In genomic region chr9:73079326-73079725, GRCh38 we compare ENCODE assay signal across 14 cellular contexts.
DNase-seq lines count a peak whose midpoint lies in the region; ATAC-seq, FAIRE-seq and TF ChIP-seq lines count a peak whose summit lies in the region.
"Had no signal": no experiment of that assay in that cellular context is flagged by ENCODE, and none has a peak within 500 bp of the region (broad histone marks: within the 10 kb centered on the region; RNA-seq: fewer than 3 reads in every experiment).

No MANE protein-coding gene starts in this region.

- H3K79me2 ChIP-seq in GM12878 (ENCODE audit: control insufficient read depth, insufficient read depth, low read length) = no peaks in the 10 kb centered on the region

- H3K27ac ChIP-seq in CD4-positive, alpha-beta memory T cell (ENCODE audit: low read depth, low read length) = no peak overlapping the region
- H3K27ac ChIP-seq in GM12878 (ENCODE audit: control insufficient read depth, insufficient read depth) (no peak overlapping the region), left lung (no peak overlapping the region)
- H3K27ac ChIP-seq: skin epidermis had no signal

- POLR2A ChIA-PET in CD4-positive, alpha-beta memory T cell (lab: Charles Lee; ENCODE audit: partially characterized antibody) = no interaction called here
- POLR2A ChIA-PET in GM12878 (lab: Charles Lee) = no interaction called here
- POLR2A ChIA-PET in activated CD4-positive, alpha-beta T cell treated with anti-CD3 and anti-CD28 coated beads for 36 hours (lab: Charles Lee) = no interaction called here
- POLR2A ChIA-PET in activated CD4-positive, alpha-beta memory T cell treated with anti-CD3 and anti-CD28 coated beads, Interleukin-2, amount 10 ng/mL, durations not matched to agents 7 days and 5 days (lab: Charles Lee) = no interaction called here

- no peak overlapping the region for H3K4me3 Mint-ChIP-seq in CD4-positive, alpha-beta memory T cell
- H3K4me3 Mint-ChIP-seq in activated CD4-positive, alpha-beta T cell treated with anti-CD3 and anti-CD28 coated beads for 36 hours = no peak overlapping the region
- no peak overlapping the region for H3K4me3 Mint-ChIP-seq in activated CD4-positive, alpha-beta memory T cell treated with anti-CD3 and anti-CD28 coated beads, Interleukin-2, amount 10 ng/mL, durations not matched to agents 7 days and 5 days
- H3K4me3 Mint-ChIP-seq: activated B cell treated with CpG ODN at 0.5 μM for 24 hours, B cell had no signal

- H3K36me3 Mint-ChIP-seq in CD4-positive, alpha-beta memory T cell = no peaks in the 10 kb centered on the region
- H3K36me3 Mint-ChIP-seq in activated CD4-positive, alpha-beta T cell treated with anti-CD3 and anti-CD28 coated beads for 36 hours (ENCODE audit: low read depth) = no peaks in the 10 kb centered on the region
- no peaks in the 10 kb centered on the region for H3K36me3 Mint-ChIP-seq in activated CD4-positive, alpha-beta memory T cell treated with anti-CD3 and anti-CD28 coated beads, Interleukin-2, amount 10 ng/mL, durations not matched to agents 7 days and 5 days (ENCODE audit: low read depth)

- no peak for TF ChIP-seq EP300 in GM12878 (IDR thresholded peaks at IDR 0.05; ENCODE audit: borderline replicate concordance in 1 of 2, control insufficient read depth in 1 of 2, low read depth in 2 of 2, low read length in 2 of 2)

- H3K4me3 ChIP-seq in CD4-positive, alpha-beta memory T cell (ENCODE audit: low read length in 2 of 2) = no peak overlapping the region
- H3K4me3 ChIP-seq in LNCaP clone FGC (ENCODE audit: low read depth, low read length) (no peak overlapping the region), GM12878 (no peak overlapping the region), left lung (no peak overlapping the region)
- H3K4me3 ChIP-seq: skin epidermis had no signal

- H3K27me3 Mint-ChIP-seq in CD4-positive, alpha-beta memory T cell = peaks cover 17% of the 10 kb centered on the region in 2 donors
- peaks cover 3% of the 10 kb centered on the region for H3K27me3 Mint-ChIP-seq in activated CD4-positive, alpha-beta T cell treated with anti-CD3 and anti-CD28 coated beads for 36 hours
- peaks cover 19% of the 10 kb centered on the region for H3K27me3 Mint-ChIP-seq in activated CD4-positive, alpha-beta memory T cell treated with anti-CD3 and anti-CD28 coated beads, Interleukin-2, amount 10 ng/mL, durations not matched to agents 7 days and 5 days
- H3K27me3 Mint-ChIP-seq: activated B cell treated with CpG ODN at 0.5 μM for 24 hours, B cell had no signal

- TF ChIP-seq CTCF in LNCaP clone FGC (IDR thresholded peaks at IDR 0.05; ENCODE audit: control insufficient read depth, extremely low read depth, insufficient read depth) = peak; percentile 80
- no peak for TF ChIP-seq CTCF in GM12878 (IDR thresholded peaks at IDR 0.05 in 2 of 3, conservative IDR thresholded peaks at IDR 0.05 in 1 of 3; ENCODE audit: control insufficient read depth in 2 of 3, extremely low read depth in 1 of 3, insufficient read depth in 1 of 3, low read depth in 3 of 3, low read length in 3 of 3)
- no peak for TF ChIP-seq CTCF in left lung (IDR thresholded peaks at IDR 0.05)

- H3K36me3 ChIP-seq in CD4-positive, alpha-beta memory T cell (ENCODE audit: insufficient read depth, low read length) = no peaks in the 10 kb centered on the region
- H3K36me3 ChIP-seq in GM12878 (ENCODE audit: control insufficient read depth in 2 of 2, insufficient read depth in 2 of 2, low read length in 1 of 2) (no peaks in the 10 kb centered on the region), left lung (no peaks in the 10 kb centered on the region)

- peak in 4 of 5 donors; percentile 7 to 16 (median 10) for DNase-seq in CD4-positive, alpha-beta memory T cell
- DNase-seq in LNCaP clone FGC (ENCODE audit: low read depth) = peak; percentile 8
- no peak for DNase-seq in GM12878 (ENCODE audit: low read depth, low spot score)
- DNase-seq in left lung = no peak
- no peak for DNase-seq in activated CD4-positive, alpha-beta T cell treated with anti-CD3 and anti-CD28 coated beads for 1 hour
- no peak for DNase-seq in activated CD4-positive, alpha-beta T cell treated with anti-CD3 and anti-CD28 coated beads for 36 hours
- DNase-seq in NCI-H1930 (lab: John Stamatoyannopoulos, UW) = no peak
- no peak for DNase-seq in activated CD4-positive, alpha-beta memory T cell treated with anti-CD3 and anti-CD28 coated beads, Interleukin-2, amount 10 ng/mL, durations not matched to agents 7 days and 5 days
- DNase-seq: activated B cell treated with CpG ODN at 0.5 μM for 24 hours, IMR-90, nephron progenitor cell had no signal

- no peak overlapping the region for H3K27ac Mint-ChIP-seq in CD4-positive, alpha-beta memory T cell
- no peak overlapping the region for H3K27ac Mint-ChIP-seq in activated CD4-positive, alpha-beta T cell treated with anti-CD3 and anti-CD28 coated beads for 36 hours
- no peak overlapping the region for H3K27ac Mint-ChIP-seq in activated CD4-positive, alpha-beta memory T cell treated with anti-CD3 and anti-CD28 coated beads, Interleukin-2, amount 10 ng/mL, durations not matched to agents 7 days and 5 days
- H3K27ac Mint-ChIP-seq: activated B cell treated with CpG ODN at 0.5 μM for 24 hours, B cell had no signal

- no peak for FAIRE-seq in GM12878 (lab: Jason Lieb, UNC)

- intact Hi-C loops in CD4-positive, alpha-beta memory T cell (cut with micrococcal nuclease) = no loop called here
- intact Hi-C loops in GM12878 (cut with micrococcal nuclease; ENCODE audit: unreplicated experiment) (no loop called here), left lung (cut with DNase I) (loop anchor here in 1 of 2 donors (5.0 kb wide), 1 partner anchor 222 kb away; no protein-coding TSS in a partner anchor)
- intact Hi-C loops in activated CD4-positive, alpha-beta T cell treated with anti-CD3 and anti-CD28 coated beads for 36 hours (cut with DNase I, micrococcal nuclease) = no loop called here

- H3K9me3 Mint-ChIP-seq in CD4-positive, alpha-beta memory T cell = no peaks in the 10 kb centered on the region
- no peaks in the 10 kb centered on the region for H3K9me3 Mint-ChIP-seq in activated CD4-positive, alpha-beta T cell treated with anti-CD3 and anti-CD28 coated beads for 36 hours (ENCODE audit: low read depth)
- H3K9me3 Mint-ChIP-seq in activated CD4-positive, alpha-beta memory T cell treated with anti-CD3 and anti-CD28 coated beads, Interleukin-2, amount 10 ng/mL, durations not matched to agents 7 days and 5 days = no peaks in the 10 kb centered on the region
- H3K9me3 Mint-ChIP-seq: activated B cell treated with CpG ODN at 0.5 μM for 24 hours, nephron progenitor cell had no signal

- no peak for TF ChIP-seq POLR2A in GM12878 (IDR thresholded peaks at IDR 0.05; ENCODE audit: low read depth, low read length)

- H3K4me2 ChIP-seq in GM12878 (ENCODE audit: control insufficient read depth, insufficient read depth) = no peak overlapping the region

- 0% methylated on average over 1 of the region's 1 CpG for WGBS in GM12878 (ENCODE audit: insufficient coverage, insufficient replicate concordance, low lambda C conversion rate, missing lambda C conversion rate)

- no peak overlapping the region for H2AFZ ChIP-seq in GM12878 (ENCODE audit: control insufficient read depth, low read depth, low read length)

- ATAC-seq in GM12878 (peak; percentile 31; the same call in 1 of the 3 replicates), left lung (peak; percentile 46)
- ATAC-seq in activated CD4-positive, alpha-beta T cell treated with anti-CD3 and anti-CD28 coated beads for 36 hours = no peak
- ATAC-seq: Right ventricle myocardium inferior had no signal

- H3K4me1 Mint-ChIP-seq in CD4-positive, alpha-beta memory T cell = no peaks in the 10 kb centered on the region
- no peaks in the 10 kb centered on the region for H3K4me1 Mint-ChIP-seq in activated CD4-positive, alpha-beta T cell treated with anti-CD3 and anti-CD28 coated beads for 36 hours
- no peaks in the 10 kb centered on the region for H3K4me1 Mint-ChIP-seq in activated CD4-positive, alpha-beta memory T cell treated with anti-CD3 and anti-CD28 coated beads, Interleukin-2, amount 10 ng/mL, durations not matched to agents 7 days and 5 days
- H3K4me1 Mint-ChIP-seq: activated B cell treated with CpG ODN at 0.5 μM for 24 hours had no signal

- no peak for TF ChIP-seq RAD21 in GM12878 (IDR thresholded peaks at IDR 0.05; ENCODE audit: insufficient read depth, low read depth, low read length)

- H3K4me1 ChIP-seq in CD4-positive, alpha-beta memory T cell (ENCODE audit: insufficient read depth, low read length) = no peaks in the 10 kb centered on the region
- no peaks in the 10 kb centered on the region for H3K4me1 ChIP-seq in GM12878 (ENCODE audit: control insufficient read depth, insufficient read depth, low read length)
- no peaks in the 10 kb centered on the region for H3K4me1 ChIP-seq in left lung

- H3K9ac ChIP-seq in GM12878 (ENCODE audit: control insufficient read depth, insufficient read depth, low read length) = no peak overlapping the region

- no peaks in the 10 kb centered on the region for H3K9me3 ChIP-seq in CD4-positive, alpha-beta memory T cell (ENCODE audit: control insufficient read depth in 1 of 2, low read length in 2 of 2)
- H3K9me3 ChIP-seq in GM12878 (replicated peaks; ENCODE audit: control insufficient read depth, insufficient read depth, low read length) (no peaks in the 10 kb centered on the region), left lung (no peaks in the 10 kb centered on the region)

- RAD21 ChIA-PET in GM12878 (lab: Charles Lee; ENCODE audit: unreplicated experiment) = interaction anchor here (2.6 kb wide), 1 partner anchor 222 kb away, joined by 10 read pairs; no protein-coding TSS in a partner anchor

- SMC1A ChIA-PET in GM12878 (lab: Charles Lee; ENCODE audit: uncharacterized antibody, unreplicated experiment) = interaction anchor here (0.7 to 3.3 kb wide), 7 partner anchors 27 to 1040 kb away, joined by 3 to 16 read pairs (median 3); no protein-coding TSS in a partner anchor

- in situ Hi-C loops in GM12878 (cut with MboI) = no loop called here

- no peaks in the 10 kb centered on the region for H3K27me3 ChIP-seq in CD4-positive, alpha-beta memory T cell (ENCODE audit: insufficient read depth, low read length)
- H3K27me3 ChIP-seq in GM12878 (replicated peaks in 1 of 2; ENCODE audit: control insufficient read depth in 2 of 2, insufficient read depth in 2 of 2, low read length in 1 of 2) (no peaks in the 10 kb centered on the region), left lung (no peaks in the 10 kb centered on the region)

- no peaks in the 10 kb centered on the region for H4K20me1 ChIP-seq in GM12878 (ENCODE audit: control insufficient read depth, insufficient read depth)

- no TSS peak for BruUV-seq in GM12878 (replicated peaks; lab: Mats Ljungman, UMichigan)

- CTCF ChIA-PET in CD4-positive, alpha-beta memory T cell (lab: Charles Lee; ENCODE audit: partially characterized antibody) = interaction anchor here (0.8 to 2.6 kb wide), 10 partner anchors 11 to 798 kb away, joined by 3 to 15 read pairs (median 5); no protein-coding TSS in a partner anchor
- CTCF ChIA-PET in GM12878 (lab: Yijun Ruan, JAX) = interaction anchor here (0.6 to 2.5 kb wide), 6 partner anchors 11 to 1468 kb away, joined by 3 to 21 read pairs (median 4); no protein-coding TSS in a partner anchor
- CTCF ChIA-PET in activated CD4-positive, alpha-beta T cell treated with anti-CD3 and anti-CD28 coated beads for 36 hours (lab: Charles Lee) = interaction anchor here (0.6 to 2.4 kb wide), 9 partner anchors 10 to 121 kb away, joined by 3 to 16 read pairs (median 4); no protein-coding TSS in a partner anchor
- CTCF ChIA-PET in activated CD4-positive, alpha-beta memory T cell treated with anti-CD3 and anti-CD28 coated beads, Interleukin-2, amount 10 ng/mL, durations not matched to agents 7 days and 5 days (lab: Charles Lee) = interaction anchor here (0.7 to 4.0 kb wide), 4 partner anchors 14 to 1040 kb away, joined by 3 to 20 read pairs (median 3); no protein-coding TSS in a partner anchor

Comparison
In these comparisons a context has a peak if more than half of its experiments do, and no peak if none do; other contexts are left out.
1. DNase-seq: peak in CD4-positive, alpha-beta memory T cell (4 of 5) and LNCaP clone FGC (single experiment); none in GM12878 (single experiment), left lung (0 of 2), activated CD4-positive, alpha-beta T cell treated with anti-CD3 and anti-CD28 coated beads for 1 hour (single experiment), activated CD4-positive, alpha-beta T cell treated with anti-CD3 and anti-CD28 coated beads for 36 hours (single experiment), NCI-H1930 (0 of 2) and activated CD4-positive, alpha-beta memory T cell treated with anti-CD3 and anti-CD28 coated beads, Interleukin-2, amount 10 ng/mL, durations not matched to agents 7 days and 5 days (single experiment).